ENCODE assay signal across 16 cellular contexts in genomic region chr12:6638305-6638704, GRCh38. TPM values are rescaled to one million over a fixed set of nuclear protein-coding genes. Genes with fewer than 3 reads are reported as not detected.
DNase-seq lines count a peak whose midpoint lies in the region; ATAC-seq and TF ChIP-seq lines count a peak whose summit lies in the region.
"Had no signal": no experiment of that assay in that cellular context is flagged by ENCODE, and none has a peak within 500 bp of the region (broad histone marks: within the 10 kb centered on the region; RNA-seq: fewer than 3 reads in every experiment).

No MANE protein-coding gene starts in this region.

- no peak for DNase-seq in left ventricle myocardium superior
- DNase-seq in left ventricle myocardium inferior, result no peak
- peak; percentile 44 for DNase-seq in OCI-M1 (lab: John Stamatoyannopoulos, UW)
- DNase-seq in mesendoderm, result no peak
- DNase-seq in foreskin keratinocyte, result no peak
- DNase-seq in retina, result no peak
- DNase-seq in mesenchymal stem cell, result no peak
- no peak for DNase-seq in DMS79 (lab: John Stamatoyannopoulos, UW)
- DNase-seq: activated CD4-positive, alpha-beta T cell treated with anti-CD3 and anti-CD28 coated beads, Interleukin-2, amount 50 U/mL, for 4 hours; NCI-H1105; NCI-H226; PC-3 had no signal

- H3K9me3 ChIP-seq in left ventricle myocardium inferior (replicated peaks) (no peaks in the 10 kb centered on the region), mesenchymal stem cell (ENCODE audit: control insufficient read depth, low read length) (peaks cover 19% of the 10 kb centered on the region)

- WGBS in mesendoderm (ENCODE audit: extremely low coverage, insufficient coverage, low lambda C conversion rate), result no CpG with 5 or more reads among the region's 9 CpGs
- 84% methylated on average over 9 of the region's 9 CpGs for WGBS in mesenchymal stem cell

- H2BK12ac ChIP-seq in mesenchymal stem cell (ENCODE audit: low read length in 2 of 2), result no peak overlapping the region

- no peak overlapping the region for H2BK15ac ChIP-seq in mesendoderm (replicated peaks; ENCODE audit: low read depth)
- H2BK15ac ChIP-seq in mesenchymal stem cell (ENCODE audit: low read depth, poor library complexity, severe bottlenecking), result no peak overlapping the region

- H4K8ac ChIP-seq in mesendoderm (ENCODE audit: low read depth, low read length) (no peak overlapping the region), mesenchymal stem cell (ENCODE audit: low read length) (no peak overlapping the region)

- TF ChIP-seq CTCF in left ventricle myocardium inferior (IDR thresholded peaks at IDR 0.05; ENCODE audit: borderline replicate concordance) (no peak), foreskin keratinocyte (conservative IDR thresholded peaks at IDR 0.05) (no peak)

- H4K91ac ChIP-seq in mesenchymal stem cell (ENCODE audit: low read length), result no peak overlapping the region

- H3K4ac ChIP-seq in mesendoderm (ENCODE audit: low read depth, low read length) (no peak overlapping the region), mesenchymal stem cell (ENCODE audit: low read depth in 1 of 2, low read length in 2 of 2) (no peak overlapping the region)

- H3K27me3 ChIP-seq in left ventricle myocardium inferior (ENCODE audit: low read depth), result no peaks in the 10 kb centered on the region
- no peaks in the 10 kb centered on the region for H3K27me3 ChIP-seq in mesendoderm (ENCODE audit: insufficient read depth, low read length, poor library complexity)
- H3K27me3 ChIP-seq in foreskin keratinocyte, result peaks cover 17% of the 10 kb centered on the region
- peaks cover 9 to 47% of the 10 kb centered on the region in 2 experiments for H3K27me3 ChIP-seq in mesenchymal stem cell (ENCODE audit: control insufficient read depth in 1 of 2, insufficient read depth in 1 of 2, low read length in 2 of 2)

- H3K27ac ChIP-seq in left ventricle myocardium inferior (replicated peaks) (no peak overlapping the region), mesendoderm (ENCODE audit: low read depth, low read length) (no peak overlapping the region), foreskin keratinocyte (no peak overlapping the region), mesenchymal stem cell (ENCODE audit: low read length, poor library complexity, severe bottlenecking) (no peak overlapping the region)

- H4K5ac ChIP-seq in mesendoderm (ENCODE audit: low read length), result no peak overlapping the region

- H3K79me1 ChIP-seq in mesendoderm (ENCODE audit: low read length), result no peaks in the 10 kb centered on the region
- no peaks in the 10 kb centered on the region for H3K79me1 ChIP-seq in mesenchymal stem cell (replicated peaks; ENCODE audit: low read length, poor library complexity, severe bottlenecking)

- H3K4me2 ChIP-seq in mesendoderm (ENCODE audit: low read length) (no peak overlapping the region), mesenchymal stem cell (ENCODE audit: low read length, poor library complexity, severe bottlenecking) (no peak overlapping the region)

- no peak overlapping the region for H3K23ac ChIP-seq in mesendoderm (ENCODE audit: low read length)
- H3K23ac ChIP-seq in mesenchymal stem cell (ENCODE audit: low read length in 2 of 2), result no peak overlapping the region

- no peak overlapping the region for H3K14ac ChIP-seq in mesenchymal stem cell (ENCODE audit: low read length in 2 of 2)

- H3K4me1 ChIP-seq in left ventricle myocardium inferior, result no peaks in the 10 kb centered on the region
- H3K4me1 ChIP-seq in mesendoderm (ENCODE audit: control insufficient read depth, low read depth, low read length), result peaks cover 8% of the 10 kb centered on the region
- peaks cover 3% of the 10 kb centered on the region for H3K4me1 ChIP-seq in foreskin keratinocyte
- peaks cover 10% of the 10 kb centered on the region for H3K4me1 ChIP-seq in mesenchymal stem cell (ENCODE audit: control insufficient read depth, insufficient read depth, low read depth, low read length)

- intact Hi-C loops in left ventricle myocardium superior (cut with micrococcal nuclease) (no loop called here), left ventricle myocardium inferior (cut with micrococcal nuclease) (no loop called here)

- H2BK120ac ChIP-seq in mesendoderm (ENCODE audit: low read depth, low read length), result no peak overlapping the region
- H2BK120ac ChIP-seq in mesenchymal stem cell (ENCODE audit: low read depth, low read length), result no peak overlapping the region

- no peaks in the 10 kb centered on the region for H3K79me2 ChIP-seq in mesendoderm (ENCODE audit: control insufficient read depth, insufficient read depth, low read length)

- H2BK5ac ChIP-seq in mesendoderm (ENCODE audit: low read length) (no peak overlapping the region), mesenchymal stem cell (ENCODE audit: low read depth, low read length, poor library complexity, severe bottlenecking) (no peak overlapping the region)

- H3K4me3 ChIP-seq in left ventricle myocardium inferior, result no peak overlapping the region
- H3K4me3 ChIP-seq in mesendoderm (ENCODE audit: low read length), result no peak overlapping the region
- H3K4me3 ChIP-seq in mesenchymal stem cell (ENCODE audit: insufficient read depth in 1 of 2, low read depth in 1 of 2, low read length in 2 of 2), result no peak overlapping the region
- H3K4me3 ChIP-seq: smooth muscle cell had no signal

- H3K36me3 ChIP-seq in left ventricle myocardium inferior (no peaks in the 10 kb centered on the region), mesendoderm (ENCODE audit: control insufficient read depth, insufficient read depth, low read length) (no peaks in the 10 kb centered on the region), mesenchymal stem cell (ENCODE audit: control insufficient read depth in 1 of 2, insufficient read depth in 2 of 2, low read depth in 1 of 2, low read length in 2 of 2) (no peaks in the 10 kb centered on the region)

- peak overlapping the region; percentile 25 for H3K56ac ChIP-seq in mesendoderm (ENCODE audit: low read length)

- H3K9ac ChIP-seq in mesendoderm (ENCODE audit: low read length) (no peak overlapping the region), mesenchymal stem cell (ENCODE audit: low read length) (no peak overlapping the region)

- H2AK5ac ChIP-seq in mesendoderm (ENCODE audit: low read length), result no peak overlapping the region
- H2AK5ac ChIP-seq in mesenchymal stem cell (ENCODE audit: low read length, severe bottlenecking), result no peak overlapping the region

- H3K18ac ChIP-seq in mesendoderm (ENCODE audit: low read length) (no peak overlapping the region), mesenchymal stem cell (ENCODE audit: low read depth in 1 of 2, low read length in 2 of 2) (no peak overlapping the region)

- no peak overlapping the region for H2AFZ ChIP-seq in mesenchymal stem cell (ENCODE audit: low read depth, low read length)

- ATAC-seq in left ventricle myocardium superior (peak; percentile 12), foreskin keratinocyte (no peak)
- ATAC-seq: PC-3 had no signal

RNA-seq across cellular contexts. Expression of gene LPAR5, which starts 2.5 kb away (rescaled TPM):
- 8.6 TPM for total RNA-seq in left ventricle myocardium superior
- 7.0 TPM for total RNA-seq in left ventricle myocardium inferior
- polyA plus RNA-seq in mesendoderm (2013, experiment 1 of 2), result 0.37 TPM
- polyA plus RNA-seq in mesendoderm (2013, experiment 2 of 2), result 0.28 TPM
- total RNA-seq in foreskin keratinocyte, result 9.8 and 13.4 TPM in 2 replicates
- polyA plus RNA-seq in foreskin keratinocyte, result 12.8 and 14.4 TPM in 2 replicates
- polyA plus RNA-seq in mesenchymal stem cell (2013, experiment 1 of 2), result 0.03 TPM
- 0.08 TPM for polyA plus RNA-seq in mesenchymal stem cell (2013, experiment 2 of 2)
- total RNA-seq: dermis blood vessel endothelial cell, fibroblast of lung had no signal

RNA-seq across cellular contexts. Expression of gene ACRBP, which starts 8.9 kb away (rescaled TPM):
- total RNA-seq in left ventricle myocardium superior (2.2 TPM), left ventricle myocardium inferior (1.4 TPM), foreskin keratinocyte (0.07 TPM in 1 of 2 replicates, not detected in the other)
- 0.38 TPM for polyA plus RNA-seq in mesendoderm (2013, experiment 1 of 2)
- 0.55 TPM for polyA plus RNA-seq in mesendoderm (2013, experiment 2 of 2)
- polyA plus RNA-seq in foreskin keratinocyte, result 0.09 and 0.11 TPM in 2 replicates
- 0.30 TPM for polyA plus RNA-seq in mesenchymal stem cell (2013, experiment 1 of 2)
- polyA plus RNA-seq in mesenchymal stem cell (2013, experiment 2 of 2), result 0.29 TPM
- total RNA-seq: HT1080, smooth muscle cell had no signal
- polyA plus RNA-seq: smooth muscle cell had no signal

RNA-seq across cellular contexts. Expression of gene ING4, which starts 24.6 kb away (rescaled TPM):
- total RNA-seq in left ventricle myocardium superior (30.1 TPM), left ventricle myocardium inferior (23.2 TPM), foreskin keratinocyte (9.9 and 16.2 TPM in 2 replicates)
- 11.7 TPM for polyA plus RNA-seq in mesendoderm (2013, experiment 1 of 2)
- 11.7 TPM for polyA plus RNA-seq in mesendoderm (2013, experiment 2 of 2)
- polyA plus RNA-seq in foreskin keratinocyte, result 13.7 and 20.2 TPM in 2 replicates
- polyA plus RNA-seq in mesenchymal stem cell (2013, experiment 1 of 2), result 34.2 TPM
- 32.9 TPM for polyA plus RNA-seq in mesenchymal stem cell (2013, experiment 2 of 2)

RNA-seq across cellular contexts. Expression of gene CHD4, which starts 31.1 kb away (rescaled TPM):
- total RNA-seq in left ventricle myocardium superior (159 TPM), left ventricle myocardium inferior (151 TPM), foreskin keratinocyte (156 and 174 TPM in 2 replicates)
- polyA plus RNA-seq in mesendoderm (2013, experiment 1 of 2), result 145 TPM
- 139 TPM for polyA plus RNA-seq in mesendoderm (2013, experiment 2 of 2)
- 90.9 and 98.5 TPM in 2 replicates for polyA plus RNA-seq in foreskin keratinocyte
- polyA plus RNA-seq in mesenchymal stem cell (2013, experiment 1 of 2), result 111 TPM
- polyA plus RNA-seq in mesenchymal stem cell (2013, experiment 2 of 2), result 104 TPM

RNA-seq across cellular contexts. Expression of gene ZNF384, which starts 50.9 kb away (rescaled TPM):
- total RNA-seq in left ventricle myocardium superior (31.8 TPM), left ventricle myocardium inferior (26.5 TPM), foreskin keratinocyte (28.0 and 30.4 TPM in 2 replicates)
- 57.5 TPM for polyA plus RNA-seq in mesendoderm (2013, experiment 1 of 2)
- polyA plus RNA-seq in mesendoderm (2013, experiment 2 of 2), result 61.4 TPM
- 19.3 and 22.0 TPM in 2 replicates for polyA plus RNA-seq in foreskin keratinocyte
- 40.0 TPM for polyA plus RNA-seq in mesenchymal stem cell (2013, experiment 1 of 2)
- polyA plus RNA-seq in mesenchymal stem cell (2013, experiment 2 of 2), result 37.2 TPM
